23 cellular contexts compared by ENCODE assay signal in the genomic region with DNA sequence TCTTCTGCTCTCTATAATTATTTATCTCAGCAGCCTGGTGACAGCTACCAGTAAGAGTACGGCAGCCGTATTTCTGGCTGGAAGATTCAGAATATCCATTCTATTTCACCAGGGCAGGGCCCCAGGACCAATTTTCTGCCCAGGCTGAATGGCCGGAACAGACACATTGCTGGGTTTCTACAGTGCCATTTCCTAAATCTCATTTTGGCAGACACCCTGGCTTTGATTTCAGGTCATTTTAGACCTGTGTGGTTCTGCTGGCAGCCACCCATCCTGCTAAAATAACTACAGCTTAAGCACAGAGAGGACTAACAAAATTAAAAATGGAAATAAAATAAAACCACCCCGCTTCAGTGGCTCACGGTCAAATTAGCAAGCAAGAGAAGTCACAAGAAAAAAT.
DNase-seq lines count a peak whose midpoint lies in the region; ATAC-seq and TF ChIP-seq lines count a peak whose summit lies in the region.
"Had no signal": no experiment of that assay in that cellular context is flagged by ENCODE, and none has a peak within 500 bp of the region (broad histone marks: within the 10 kb centered on the region; RNA-seq: fewer than 3 reads in every experiment).

No MANE protein-coding gene starts in this region.

- H3K27me3 Mint-ChIP-seq in activated naive CD4-positive, alpha-beta T cell treated with anti-CD3 and anti-CD28 coated beads, Interleukin-2, amount 10 ng/mL, durations not matched to agents 7 days and 5 days = no peaks in the 10 kb centered on the region
- H3K27me3 Mint-ChIP-seq: B cell had no signal

- H3K27ac Mint-ChIP-seq in activated naive CD4-positive, alpha-beta T cell treated with anti-CD3 and anti-CD28 coated beads, Interleukin-2, amount 10 ng/mL, durations not matched to agents 7 days and 5 days = peak overlapping the region; percentile 30
- H3K27ac Mint-ChIP-seq: B cell, CD14-positive monocyte had no signal

- H3K27ac ChIP-seq in thyroid gland = peak overlapping the region in 2 of 3 donors; percentile 27 to 75
- H3K27ac ChIP-seq: SK-N-MC had no signal

- no peaks in the 10 kb centered on the region for H3K9me3 ChIP-seq in thyroid gland

- H3K4me3 Mint-ChIP-seq in activated naive CD4-positive, alpha-beta T cell treated with anti-CD3 and anti-CD28 coated beads, Interleukin-2, amount 10 ng/mL, durations not matched to agents 7 days and 5 days = no peak overlapping the region
- H3K4me3 Mint-ChIP-seq: B cell, CD14-positive monocyte had no signal

- no peak overlapping the region for H3K4me3 ChIP-seq in thyroid gland (replicated peaks in 1 of 3)
- H3K4me3 ChIP-seq: SK-N-MC had no signal

- TF ChIP-seq CTCF in thyroid gland (IDR thresholded peaks at IDR 0.05) = no peak

- intact Hi-C loops in thyroid gland (cut with DNase I) = no loop called here

- no peak for TF ChIP-seq POLR2A in thyroid gland (IDR thresholded peaks at IDR 0.05)

- CTCF ChIA-PET in activated naive CD4-positive, alpha-beta T cell treated with anti-CD3 and anti-CD28 coated beads, Interleukin-2, amount 10 ng/mL, durations not matched to agents 7 days and 5 days (lab: Charles Lee) = interaction anchor here (0.6 kb wide), 1 partner anchor 430 kb away, joined by 3 read pairs; no protein-coding TSS in a partner anchor

- peaks cover 15 to 30% of the 10 kb centered on the region in 2 donors for H3K4me1 ChIP-seq in thyroid gland

- H3K4me1 Mint-ChIP-seq in activated naive CD4-positive, alpha-beta T cell treated with anti-CD3 and anti-CD28 coated beads, Interleukin-2, amount 10 ng/mL, durations not matched to agents 7 days and 5 days = no peaks in the 10 kb centered on the region
- H3K4me1 Mint-ChIP-seq: B cell, CD14-positive monocyte had no signal

- no peaks in the 10 kb centered on the region for H3K36me3 ChIP-seq in thyroid gland

- ATAC-seq in left lobe of liver = peak; percentile 81
- ATAC-seq: HCT116, PC-3 had no signal

- 21 to 39% methylated on average over 5 of the region's 5 CpGs for WGBS in thyroid gland, 2 donors

- DNase-seq in activated naive CD4-positive, alpha-beta T cell treated with anti-CD3 and anti-CD28 coated beads, Interleukin-2, amount 10 ng/mL, durations not matched to agents 7 days and 5 days = no peak
- DNase-seq in activated naive CD4-positive, alpha-beta T cell (lab: John Stamatoyannopoulos, UW) = no peak
- peak; percentile 94 for DNase-seq in cerebellar cortex (ENCODE audit: low spot score)
- peak; percentile 51 for DNase-seq in left lobe of liver (ENCODE audit: low spot score)
- peak; percentile 85 to 87 for DNase-seq in thyroid gland
- DNase-seq in NCI-H774 (lab: John Stamatoyannopoulos, UW) = no peak
- DNase-seq in Ammon's horn (ENCODE audit: low spot score) = no peak
- DNase-seq: DMS53, GF-D8, GOT3, Karpas-422, MV-4-11, NCI-H1417, NCI-H1694 treated with DMSO at 0.1 percent for 48 hours, NCI-H2081 treated with DMSO at 0.1 percent for 48 hours, NCI-H2171 treated with DMSO at 0.1 percent for 48 hours, NCI-H524 treated with DMSO at 0.1 percent for 48 hours, PC-3, SHP77 treated with DMSO at 0.1 percent for 48 hours had no signal

- H3K36me3 Mint-ChIP-seq in activated naive CD4-positive, alpha-beta T cell treated with anti-CD3 and anti-CD28 coated beads, Interleukin-2, amount 10 ng/mL, durations not matched to agents 7 days and 5 days = no peaks in the 10 kb centered on the region

- H3K9me3 Mint-ChIP-seq in activated naive CD4-positive, alpha-beta T cell treated with anti-CD3 and anti-CD28 coated beads, Interleukin-2, amount 10 ng/mL, durations not matched to agents 7 days and 5 days = no peaks in the 10 kb centered on the region
- H3K9me3 Mint-ChIP-seq: CD14-positive monocyte had no signal

- no peaks in the 10 kb centered on the region for H3K27me3 ChIP-seq in thyroid gland

Comparison
In these comparisons a context has a peak if more than half of its experiments do, and no peak if none do; other contexts are left out.
1. DNase-seq: peak in cerebellar cortex (single experiment), left lobe of liver (single experiment) and thyroid gland (2 of 2); none in activated naive CD4-positive, alpha-beta T cell treated with anti-CD3 and anti-CD28 coated beads, Interleukin-2, amount 10 ng/mL, durations not matched to agents 7 days and 5 days (single experiment), activated naive CD4-positive, alpha-beta T cell (0 of 4), NCI-H774 (single experiment) and Ammon's horn (single experiment).